In genomic region chr21:36839123-36839522, GRCh38 we compare ENCODE assay signal across 1 cellular context.
TF ChIP-seq lines count a peak whose summit lies in the region.

No MANE protein-coding gene starts in this region.

TF ChIP-seq in IMR-90, 13 proteins besides CTCF, POLR2A, EP300 and RAD21 (continued from another document):
- no peak for TF ChIP-seq ELK1 (IDR thresholded peaks at IDR 0.05; ENCODE audit: borderline replicate concordance, low read depth, low read length)
- no peak for TF ChIP-seq NFE2L2 (IDR thresholded peaks at IDR 0.05; ENCODE audit: low read depth, low read length)
